In genomic region chr5:14452685-14453084, GRCh38 we compare ENCODE assay signal across 1 cellular context.
A peak's percentile ranks its signal among the peaks of the same experiment; 100 is the strongest.
TF ChIP-seq lines count a peak whose summit lies in the region.

No MANE protein-coding gene starts in this region.

TF ChIP-seq in SK-N-SH, 30 proteins besides CTCF, POLR2A, EP300 and RAD21 (continued from another document):
- TF ChIP-seq YY1 (IDR thresholded peaks at IDR 0.05; ENCODE audit: low read depth) (no peak), EZH2phosphoT487 (IDR thresholded peaks at IDR 0.05; ENCODE audit: borderline replicate concordance, low read depth) (no peak), IRF3 (IDR thresholded peaks at IDR 0.05; ENCODE audit: low read depth, low read length) (no peak), REST (IDR thresholded peaks at IDR 0.05; ENCODE audit: low read depth, low read length) (no peak), ELF1 (IDR thresholded peaks at IDR 0.05) (no peak), GATA2 (CRISPR knock-in tag; IDR thresholded peaks at IDR 0.05) (no peak), USF1 (IDR thresholded peaks at IDR 0.05; ENCODE audit: borderline replicate concordance, low read depth) (no peak), JUND (IDR thresholded peaks at IDR 0.05) (0 out of 2 replicates have a peak, but pooled peaks have one; percentile 3), USF2 (IDR thresholded peaks at IDR 0.05; ENCODE audit: borderline replicate concordance, low read depth, low read length) (no peak), GABPA (IDR thresholded peaks at IDR 0.05; ENCODE audit: low read depth) (no peak)
